11 cellular contexts compared by ENCODE assay signal in genomic region chr17:77727216-77727615, GRCh38.
DNase-seq lines count a peak whose midpoint lies in the region; ATAC-seq and TF ChIP-seq lines count a peak whose summit lies in the region.
"Had no signal": no experiment of that assay in that cellular context is flagged by ENCODE, and none has a peak within 500 bp of the region (broad histone marks: within the 10 kb centered on the region; RNA-seq: fewer than 3 reads in every experiment).

No MANE protein-coding gene starts in this region.

- intact Hi-C loops in heart right ventricle (cut with DNase I): loop anchor here in 3 of 10 donors (5.0 to 10.0 kb wide), 3 partner anchors 50 to 182 kb away; no protein-coding TSS in a partner anchor
- intact Hi-C loops in left cardiac atrium (cut with DNase I): no loop called here
- intact Hi-C loops in left lung (cut with DNase I): no loop called here

- no peak overlapping the region for H3K4me3 ChIP-seq in heart right ventricle
- H3K4me3 ChIP-seq in coronary artery: no peak overlapping the region
- H3K4me3 ChIP-seq in mucosa of rectum (ENCODE audit: low read length in 2 of 2): no peak overlapping the region
- no peak overlapping the region for H3K4me3 ChIP-seq in tibial nerve
- H3K4me3 ChIP-seq in left lung: no peak overlapping the region

- ATAC-seq in heart right ventricle (no peak), left cardiac atrium (no peak), GM18867 (IDR thresholded peaks at IDR 0.05; ENCODE audit: unreplicated experiment) (no peak), left lung (no peak)
- ATAC-seq: PC-3 had no signal

- H3K27ac ChIP-seq in heart right ventricle (peak overlapping the region in 9 of 10 donors; percentile 67 to 86 (median 82)), coronary artery (peak overlapping the region; percentile 17 to 84), mucosa of rectum (ENCODE audit: low read depth in 2 of 2, low read length in 2 of 2) (peak overlapping the region; percentile 9 to 31), tibial nerve (peak overlapping the region; percentile 28 to 91 (median 72)), left lung (no peak overlapping the region)

- no peaks in the 10 kb centered on the region for H3K36me3 ChIP-seq in heart right ventricle
- H3K36me3 ChIP-seq in mucosa of rectum (ENCODE audit: control insufficient read depth in 2 of 2, insufficient read depth in 2 of 2, low read length in 2 of 2): no peaks in the 10 kb centered on the region
- no peaks in the 10 kb centered on the region for H3K36me3 ChIP-seq in tibial nerve
- H3K36me3 ChIP-seq in left lung: no peaks in the 10 kb centered on the region

- H3K9me3 ChIP-seq in heart right ventricle (peaks cover 0 to 11% (median 0%) of the 10 kb centered on the region in 11 donors), mucosa of rectum (ENCODE audit: control insufficient read depth in 2 of 2, low read length in 2 of 2) (no peaks in the 10 kb centered on the region), tibial nerve (peaks cover 0 to 5% (median 0%) of the 10 kb centered on the region in 4 donors), left lung (peaks cover 0 to under 1% of the 10 kb centered on the region in 2 donors)

- 76 to 83% methylated on average over 9 of the region's 9 CpGs for WGBS in heart right ventricle, 2 donors
- 49 to 60% methylated on average over 9 of the region's 9 CpGs for WGBS in tibial nerve, 2 donors

- H3K27me3 ChIP-seq in heart right ventricle (no peaks in the 10 kb centered on the region), mucosa of rectum (ENCODE audit: control insufficient read depth in 2 of 2, insufficient read depth in 2 of 2, low read length in 2 of 2) (peaks cover 0 to 4% of the 10 kb centered on the region in 2 donors), tibial nerve (no peaks in the 10 kb centered on the region), left lung (peaks cover 0 to 10% of the 10 kb centered on the region in 2 donors)

- TF ChIP-seq CTCF in heart right ventricle (IDR thresholded peaks at IDR 0.05) (no peak), coronary artery (IDR thresholded peaks at IDR 0.05) (no peak), tibial nerve (IDR thresholded peaks at IDR 0.05) (no peak), left lung (IDR thresholded peaks at IDR 0.05) (no peak)

- DNase-seq in heart right ventricle: no peak
- DNase-seq in left cardiac atrium: no peak
- DNase-seq in coronary artery (ENCODE audit: low spot score): no peak
- DNase-seq in tibial nerve (ENCODE audit: low spot score in 2 of 2): no peak
- no peak for DNase-seq in left lung
- no peak for DNase-seq in stimulated activated CD4-positive, alpha-beta T cell treated with anti-CD3 and anti-CD28 coated beads, Interleukin-4, amount 100 ng/mL, for 4 hours
- DNase-seq: NCI-H2107, NCI-H526 treated with DMSO at 0.1 percent for 48 hours, PC-3 had no signal

- no peak for TF ChIP-seq EP300 in tibial nerve (IDR thresholded peaks at IDR 0.05)

- no peak for TF ChIP-seq POLR2A in tibial nerve (IDR thresholded peaks at IDR 0.05)

- no peak overlapping the region for H3K9ac ChIP-seq in mucosa of rectum (ENCODE audit: low read depth in 1 of 2, low read length in 2 of 2)

- H3K4me1 ChIP-seq in heart right ventricle: peaks cover 0 to 31% (median 11%) of the 10 kb centered on the region in 9 donors
- peaks cover 0 to 2% of the 10 kb centered on the region in 2 donors for H3K4me1 ChIP-seq in mucosa of rectum (ENCODE audit: control insufficient read depth in 2 of 2, insufficient read depth in 2 of 2, low read length in 2 of 2)
- peaks cover 0 to 33% (median 22%) of the 10 kb centered on the region in 4 donors for H3K4me1 ChIP-seq in tibial nerve
- H3K4me1 ChIP-seq in left lung: no peaks in the 10 kb centered on the region

Comparison
In these comparisons a context has a peak if more than half of its experiments do, and no peak if none do; other contexts are left out.
1. H3K27ac ChIP-seq: peak in heart right ventricle (9 of 10), coronary artery (2 of 2), mucosa of rectum (2 of 2) and tibial nerve (4 of 4); none in left lung (0 of 2).